Comparison of ENCODE assay signal across 15 cellular contexts in genomic region chr17:78738245-78738644, GRCh38. TPM values are rescaled to one million over a fixed set of nuclear protein-coding genes. Genes with fewer than 3 reads are reported as not detected.
DNase-seq lines count a peak whose midpoint lies in the region; ATAC-seq and TF ChIP-seq lines count a peak whose summit lies in the region.
"Had no signal": no experiment of that assay in that cellular context is flagged by ENCODE, and none has a peak within 500 bp of the region (broad histone marks: within the 10 kb centered on the region; RNA-seq: fewer than 3 reads in every experiment).

No MANE protein-coding gene starts in this region.

- peak overlapping the region; percentile 42 to 95 (median 89) for H3K4me3 Mint-ChIP-seq in CD8-positive, alpha-beta memory T cell
- H3K4me3 Mint-ChIP-seq in activated T-cell treated with anti-CD3 and anti-CD28 coated beads, Interleukin-2, amount 50 U/mL, for 72 hours: peak overlapping the region; percentile 83 to 90
- H3K4me3 Mint-ChIP-seq in naive thymus-derived CD8-positive, alpha-beta T cell: peak overlapping the region; percentile 45 to 97 (median 88)
- H3K4me3 Mint-ChIP-seq in WTC11: no peak overlapping the region
- H3K4me3 Mint-ChIP-seq: neural progenitor cell had no signal

- H3K9me3 Mint-ChIP-seq in CD8-positive, alpha-beta memory T cell: peaks cover 0 to 2% (median 0%) of the 10 kb centered on the region in 5 donors
- H3K9me3 Mint-ChIP-seq in activated T-cell treated with anti-CD3 and anti-CD28 coated beads, Interleukin-2, amount 50 U/mL, for 72 hours: no peaks in the 10 kb centered on the region
- no peaks in the 10 kb centered on the region for H3K9me3 Mint-ChIP-seq in naive thymus-derived CD8-positive, alpha-beta T cell
- no peaks in the 10 kb centered on the region for H3K9me3 Mint-ChIP-seq in WTC11
- H3K9me3 Mint-ChIP-seq: neural progenitor cell had no signal

- TF ChIP-seq RAD21 in SK-N-SH (IDR thresholded peaks at IDR 0.05; ENCODE audit: low read length): no peak

- peaks cover 33 to 53% of the 10 kb centered on the region in 2 experiments for H3K4me1 ChIP-seq in SK-N-SH (ENCODE audit: control insufficient read depth in 1 of 2, insufficient read depth in 2 of 2, low read depth in 1 of 2, low read length in 1 of 2)
- peaks cover 93% of the 10 kb centered on the region for H3K4me1 ChIP-seq in CD8-positive, alpha-beta memory T cell (ENCODE audit: insufficient read depth, low read length)

- H3K9me2 ChIP-seq in SK-N-SH: no peaks in the 10 kb centered on the region

- H3K36me3 Mint-ChIP-seq in CD8-positive, alpha-beta memory T cell: peaks cover 3 to 40% (median 14%) of the 10 kb centered on the region in 3 donors
- peaks cover 4 to 7% of the 10 kb centered on the region in 2 donors for H3K36me3 Mint-ChIP-seq in activated T-cell treated with anti-CD3 and anti-CD28 coated beads, Interleukin-2, amount 50 U/mL, for 72 hours (ENCODE audit: insufficient read depth in 2 of 2)
- peaks cover 0 to 40% (median 4%) of the 10 kb centered on the region in 3 donors for H3K36me3 Mint-ChIP-seq in naive thymus-derived CD8-positive, alpha-beta T cell
- H3K36me3 Mint-ChIP-seq in WTC11: no peaks in the 10 kb centered on the region
- H3K36me3 Mint-ChIP-seq: neural progenitor cell had no signal

- no peak overlapping the region for H3K4me3 ChIP-seq in SK-N-SH (ENCODE audit: low read depth in 2 of 2, low read length in 1 of 2)
- H3K4me3 ChIP-seq in CD8-positive, alpha-beta memory T cell (ENCODE audit: low read length): no peak overlapping the region
- H3K4me3 ChIP-seq: A549, HAP-1, neural progenitor cell had no signal

- H2AFZ ChIP-seq in SK-N-SH (ENCODE audit: low read depth): no peak overlapping the region
- H2AFZ ChIP-seq: neural progenitor cell had no signal

- no peak for TF ChIP-seq EP300 in SK-N-SH (IDR thresholded peaks at IDR 0.05; ENCODE audit: borderline replicate concordance in 1 of 2, low read depth in 1 of 2, low read length in 1 of 2)

- H3K27ac Mint-ChIP-seq in CD8-positive, alpha-beta memory T cell: peak overlapping the region in 7 of 8 donors; percentile 16 to 90 (median 74)
- H3K27ac Mint-ChIP-seq in activated T-cell treated with anti-CD3 and anti-CD28 coated beads, Interleukin-2, amount 50 U/mL, for 72 hours: peak overlapping the region; percentile 89
- H3K27ac Mint-ChIP-seq in naive thymus-derived CD8-positive, alpha-beta T cell: peak overlapping the region; percentile 64 to 96 (median 86)
- no peak overlapping the region for H3K27ac Mint-ChIP-seq in WTC11
- H3K27ac Mint-ChIP-seq: neural progenitor cell had no signal

- no peak for ATAC-seq in SK-N-SH treated with all-trans-retinoic acid at 6 μM for 48 hours
- no peak for ATAC-seq in activated T-cell treated with anti-CD3 and anti-CD28 coated beads, Interleukin-2, amount 50 U/mL, for 72 hours (replicated peaks in 1 of 2)
- no peak for ATAC-seq in naive thymus-derived CD8-positive, alpha-beta T cell
- no peak for ATAC-seq in WTC11
- ATAC-seq: A549 had no signal

- TF ChIP-seq CTCF in SK-N-SH (IDR thresholded peaks at IDR 0.05): no peak
- TF ChIP-seq CTCF in WTC11 (IDR thresholded peaks at IDR 0.05): no peak

- peaks cover 0 to 5% of the 10 kb centered on the region in 2 donors for H3K27me3 Mint-ChIP-seq in CD8-positive, alpha-beta memory T cell
- no peaks in the 10 kb centered on the region for H3K27me3 Mint-ChIP-seq in activated T-cell treated with anti-CD3 and anti-CD28 coated beads, Interleukin-2, amount 50 U/mL, for 72 hours (ENCODE audit: low read depth)
- H3K27me3 Mint-ChIP-seq in naive thymus-derived CD8-positive, alpha-beta T cell: no peaks in the 10 kb centered on the region
- H3K27me3 Mint-ChIP-seq in WTC11 (ENCODE audit: low read depth): no peaks in the 10 kb centered on the region

- DNase-seq in SK-N-SH (no peak), ecto neural progenitor cell (ENCODE audit: low spot score) (no peak), WTC11 (ENCODE audit: low spot score) (no peak)
- no peak for DNase-seq in CD8-positive, alpha-beta memory T cell
- no peak for DNase-seq in activated T-cell treated with anti-CD3 and anti-CD28 coated beads, Interleukin-2, amount 50 U/mL, for 72 hours
- no peak for DNase-seq in naive thymus-derived CD8-positive, alpha-beta T cell
- no peak for DNase-seq in effector CD4-positive, alpha-beta T cell
- DNase-seq: KG1, NCI-H1436 treated with DMSO at 0.1 percent for 48 hours, NCI-H748 treated with DMSO at 0.1 percent for 48 hours, substantia nigra had no signal

- H3K36me3 ChIP-seq in SK-N-SH (replicated peaks in 1 of 2; ENCODE audit: control insufficient read depth in 1 of 2, insufficient read depth in 2 of 2, low read length in 1 of 2): no peaks in the 10 kb centered on the region
- H3K36me3 ChIP-seq in CD8-positive, alpha-beta memory T cell (ENCODE audit: insufficient read depth, low read length): no peaks in the 10 kb centered on the region
- H3K36me3 ChIP-seq: HAP-1, neural progenitor cell had no signal

- WGBS in SK-N-SH (ENCODE audit: low lambda C conversion rate): 91% methylated on average over 6 of the region's 6 CpGs

- H3K9me3 ChIP-seq in SK-N-SH: no peaks in the 10 kb centered on the region
- no peaks in the 10 kb centered on the region for H3K9me3 ChIP-seq in CD8-positive, alpha-beta memory T cell (ENCODE audit: low read length)
- H3K9me3 ChIP-seq: A549, HAP-1 had no signal

- H4K20me1 ChIP-seq in SK-N-SH (ENCODE audit: insufficient read depth): no peaks in the 10 kb centered on the region

- CTCF ChIA-PET in SK-N-SH (lab: Yijun Ruan, JAX): interaction anchor here (1.1 to 13.4 kb wide), 8 partner anchors 8 to 302 kb away, joined by 3 to 104 read pairs (median 5); no protein-coding TSS in a partner anchor
- CTCF ChIA-PET in CD8-positive, alpha-beta memory T cell (lab: Charles Lee): interaction anchor here (1.7 to 2.4 kb wide), 2 partner anchors 9 to 47 kb away, joined by 5 to 17 read pairs; no protein-coding TSS in a partner anchor
- CTCF ChIA-PET in WTC11 (lab: Charles Lee): no interaction called here

- H3F3A ChIP-seq in SK-N-SH (replicated peaks; ENCODE audit: insufficient read depth): peaks cover 22% of the 10 kb centered on the region

- H3K27ac ChIP-seq in SK-N-SH (ENCODE audit: low read depth in 2 of 2, low read length in 1 of 2): peak overlapping the region; percentile 83 to 85; a peak in 3 of 4 replicates
- no peak overlapping the region for H3K27ac ChIP-seq in CD8-positive, alpha-beta memory T cell (ENCODE audit: low read depth, low read length)
- H3K27ac ChIP-seq: A549, neural progenitor cell had no signal

- H3K4me1 Mint-ChIP-seq in CD8-positive, alpha-beta memory T cell: peaks cover 89 to 98% (median 97%) of the 10 kb centered on the region in 3 donors
- H3K4me1 Mint-ChIP-seq in activated T-cell treated with anti-CD3 and anti-CD28 coated beads, Interleukin-2, amount 50 U/mL, for 72 hours (ENCODE audit: low read depth): peaks cover 92% of the 10 kb centered on the region
- peaks cover 58 to 91% (median 90%) of the 10 kb centered on the region in 4 donors for H3K4me1 Mint-ChIP-seq in naive thymus-derived CD8-positive, alpha-beta T cell
- peaks cover 31% of the 10 kb centered on the region for H3K4me1 Mint-ChIP-seq in WTC11

- H3K79me2 ChIP-seq in SK-N-SH (ENCODE audit: insufficient read depth): peaks cover 77% of the 10 kb centered on the region

- H3K9ac ChIP-seq in SK-N-SH: no peak overlapping the region
- H3K9ac ChIP-seq: neural progenitor cell had no signal

- no peaks in the 10 kb centered on the region for H3K27me3 ChIP-seq in SK-N-SH (ENCODE audit: insufficient read depth)
- H3K27me3 ChIP-seq in CD8-positive, alpha-beta memory T cell (ENCODE audit: insufficient read depth, low read length, poor library complexity, severe bottlenecking): no peaks in the 10 kb centered on the region
- H3K27me3 ChIP-seq: neural progenitor cell had no signal

- H3K4me2 ChIP-seq in SK-N-SH: no peak overlapping the region
- H3K4me2 ChIP-seq: neural progenitor cell had no signal

- POLR2A ChIA-PET in SK-N-SH (lab: Yijun Ruan, JAX): interaction anchor here (0.8 to 1.0 kb wide), 2 partner anchors 21 to 22 kb away, joined by 3 to 4 read pairs; no protein-coding TSS in a partner anchor
- POLR2A ChIA-PET in CD8-positive, alpha-beta memory T cell (lab: Charles Lee): interaction anchor here (0.8 to 4.1 kb wide), 3 partner anchors 11 to 31 kb away, joined by 4 to 11 read pairs (median 5); no protein-coding TSS in a partner anchor
- POLR2A ChIA-PET in naive thymus-derived CD8-positive, alpha-beta T cell (lab: Charles Lee): interaction anchor here (1.0 to 4.7 kb wide), 10 partner anchors 9 to 64 kb away, joined by 3 to 28 read pairs (median 6); no protein-coding TSS in a partner anchor
- POLR2A ChIA-PET in WTC11 (lab: Charles Lee): interaction anchor here (0.7 kb wide), 1 partner anchor 8 kb away, joined by 3 read pairs; no protein-coding TSS in a partner anchor

TF ChIP-seq in SK-N-SH, 30 proteins besides CTCF, POLR2A, EP300 and RAD21:
- TF ChIP-seq SIN3A (IDR thresholded peaks at IDR 0.05; ENCODE audit: borderline replicate concordance, low read depth, low read length) (no peak), SMC3 (IDR thresholded peaks at IDR 0.05; ENCODE audit: low read depth, low read length) (no peak), FOXM1 (IDR thresholded peaks at IDR 0.05; ENCODE audit: low read depth) (no peak)

TF ChIP-seq in SK-N-SH treated with all-trans-retinoic acid at 6 μM for 48 hours, 23 proteins besides CTCF, POLR2A, EP300 and RAD21 (continues in another document):
- TF ChIP-seq ARNTL (CRISPR knock-in tag; IDR thresholded peaks at IDR 0.05; ENCODE audit: borderline replicate concordance, low read depth) (no peak), PPARA (CRISPR knock-in tag; IDR thresholded peaks at IDR 0.05; ENCODE audit: borderline replicate concordance) (no peak), ZFP3 (CRISPR knock-in tag; IDR thresholded peaks at IDR 0.05) (no peak), CSDC2 (CRISPR knock-in tag; IDR thresholded peaks at IDR 0.05) (no peak)

TF ChIP-seq in WTC11, 78 proteins besides CTCF, POLR2A, EP300 and RAD21 (continues in another document):
- TF ChIP-seq ESRRA (CRISPR knock-in tag; IDR thresholded peaks at IDR 0.05; ENCODE audit: borderline replicate concordance) (no peak), RELA (CRISPR knock-in tag; IDR thresholded peaks at IDR 0.05; ENCODE audit: borderline replicate concordance) (no peak), SMAD3 (CRISPR knock-in tag; IDR thresholded peaks at IDR 0.05; ENCODE audit: borderline replicate concordance) (no peak), EMX1 (CRISPR knock-in tag; IDR thresholded peaks at IDR 0.05) (no peak), MYBL2 (CRISPR knock-in tag; IDR thresholded peaks at IDR 0.05) (no peak), TEAD4 (CRISPR knock-in tag; IDR thresholded peaks at IDR 0.05) (no peak), JUN (CRISPR knock-in tag; IDR thresholded peaks at IDR 0.05) (no peak)

RNA-seq across cellular contexts. Expression of gene CYTH1, which starts 43.8 kb away (rescaled TPM):
- 23.8 and 24.8 TPM in 2 replicates for polyA plus RNA-seq in SK-N-SH (2012; rRNA removed)
- 16.9 and 20.7 TPM in 2 replicates for polyA plus RNA-seq in SK-N-SH (2012; cell fraction: cytosol; rRNA removed)
- 77.4 and 80.9 TPM in 2 replicates for polyA plus RNA-seq in SK-N-SH (2012; cell fraction: nucleus; rRNA removed)
- total RNA-seq in CD8-positive, alpha-beta memory T cell: 100 to 1,000 TPM; 115 to 129 TPM
- 279 TPM for polyA plus RNA-seq in CD8-positive, alpha-beta memory T cell
- 100 to 1,000 TPM; 163 to 204 TPM for total RNA-seq in activated T-cell treated with anti-CD3 and anti-CD28 coated beads, Interleukin-2, amount 50 U/mL, for 72 hours
- total RNA-seq in naive thymus-derived CD8-positive, alpha-beta T cell: 100 to 1,000 TPM; 415 to 423 TPM
- 100 to 1,000 TPM; 220 to 320 (median 243) TPM for polyA plus RNA-seq in naive thymus-derived CD8-positive, alpha-beta T cell
- total RNA-seq in WTC11 (2021): 15.1 to 20.0 TPM (median 15.8 TPM) in 3 replicates
